ENCODE assay signal across 8 cellular contexts in genomic region chr4:9152182-9153007, GRCh38. TPM values are rescaled to one million over a fixed set of nuclear protein-coding genes. Genes with fewer than 3 reads are reported as not detected.
A peak's percentile ranks its signal among the peaks of the same experiment; 100 is the strongest.
DNase-seq lines count a peak whose midpoint lies in the region; ATAC-seq and TF ChIP-seq lines count a peak whose summit lies in the region.
"Not testable (repeated sequence)": the region's sequence is repeated elsewhere in the genome, so short reads cannot be mapped to it uniquely, and the experiment has no call there.

No MANE protein-coding gene starts in this region.

- DNase-seq in BE2C (peak; percentile 98), NCI-H128 (lab: John Stamatoyannopoulos, UW; ENCODE audit: unreplicated experiment) (peak; percentile 46), T-helper 9 cell (peak; percentile 88), fibroblast of the aortic adventitia (ENCODE audit: low read depth) (peak; percentile 58), mucosa of descending colon (peak; percentile 99 to 100 (median 99))
- DNase-seq in activated naive CD8-positive, alpha-beta T cell treated with anti-CD3 and anti-CD28 coated beads, Interleukin-2, amount 10 ng/mL, durations not matched to agents 7 days and 5 days, result peak; percentile 95
- DNase-seq in stimulated activated CD4-positive, alpha-beta T cell treated with anti-CD3 and anti-CD28 coated beads, TNF-alpha, amount 100 ng/mL, for 1 hour (ENCODE audit: low read depth in 3 of 3, low spot score in 1 of 3), result peak; percentile 86 to 93 (median 87)

- H3K9me3 Mint-ChIP-seq in activated naive CD8-positive, alpha-beta T cell treated with anti-CD3 and anti-CD28 coated beads, Interleukin-2, amount 10 ng/mL, durations not matched to agents 7 days and 5 days, result not testable (repeated sequence)

- H3K4me3 ChIP-seq in BE2C (ENCODE audit: low read depth, low read length), result peak overlapping the region; percentile 63
- peak overlapping the region; percentile 52 for H3K4me3 ChIP-seq in fibroblast of the aortic adventitia (ENCODE audit: low read depth, low read length)
- H3K4me3 ChIP-seq in mucosa of descending colon, result peak overlapping the region; percentile 50

- H3K36me3 Mint-ChIP-seq in activated naive CD8-positive, alpha-beta T cell treated with anti-CD3 and anti-CD28 coated beads, Interleukin-2, amount 10 ng/mL, durations not matched to agents 7 days and 5 days, result not testable (repeated sequence)

- POLR2A ChIA-PET in activated naive CD8-positive, alpha-beta T cell treated with anti-CD3 and anti-CD28 coated beads, Interleukin-2, amount 10 ng/mL, durations not matched to agents 7 days and 5 days (lab: Charles Lee), result not testable (repeated sequence)

- not testable (repeated sequence) for H3K4me1 ChIP-seq in BE2C; mucosa of descending colon (ENCODE audit: low read depth)

- not testable (repeated sequence) for H3K36me3 ChIP-seq in BE2C; mucosa of descending colon (ENCODE audit: low read depth)

- H3K4me3 Mint-ChIP-seq in activated naive CD8-positive, alpha-beta T cell treated with anti-CD3 and anti-CD28 coated beads, Interleukin-2, amount 10 ng/mL, durations not matched to agents 7 days and 5 days, result peak overlapping the region; percentile 95

- not testable (repeated sequence) for H3K27me3 Mint-ChIP-seq in activated naive CD8-positive, alpha-beta T cell treated with anti-CD3 and anti-CD28 coated beads, Interleukin-2, amount 10 ng/mL, durations not matched to agents 7 days and 5 days

- not testable (repeated sequence) for H3K27me3 ChIP-seq in BE2C

- not testable (repeated sequence) for H3K9me3 ChIP-seq in BE2C, mucosa of descending colon

- peak overlapping the region; percentile 100 for H3K27ac Mint-ChIP-seq in activated naive CD8-positive, alpha-beta T cell treated with anti-CD3 and anti-CD28 coated beads, Interleukin-2, amount 10 ng/mL, durations not matched to agents 7 days and 5 days

- intact Hi-C loops in mucosa of descending colon (cut with DNase I, micrococcal nuclease), result not testable (repeated sequence)

- ATAC-seq in GM21723 (IDR thresholded peaks at IDR 0.05; ENCODE audit: unreplicated experiment) (peak; percentile 87), mucosa of descending colon (peak; percentile 94)
- peak; percentile 75 for ATAC-seq in activated naive CD8-positive, alpha-beta T cell treated with anti-CD3 and anti-CD28 coated beads, Interleukin-2, amount 10 ng/mL, durations not matched to agents 7 days and 5 days (ENCODE audit: low read depth)

- not testable (repeated sequence) for TF ChIP-seq CTCF in BE2C (IDR thresholded peaks at IDR 0.05; ENCODE audit: low read depth, low read length); fibroblast of the aortic adventitia (IDR thresholded peaks at IDR 0.05; ENCODE audit: insufficient read depth, low read length); mucosa of descending colon (IDR thresholded peaks at IDR 0.05)

- H3K4me1 Mint-ChIP-seq in activated naive CD8-positive, alpha-beta T cell treated with anti-CD3 and anti-CD28 coated beads, Interleukin-2, amount 10 ng/mL, durations not matched to agents 7 days and 5 days, result not testable (repeated sequence)

RNA-seq across cellular contexts. Expression of gene FAM90A26, which starts 17.8 kb away (rescaled TPM):
- 0.32 TPM for polyA plus RNA-seq in BE2C (2012; ENCODE audit: insufficient read depth, insufficient read length, low read depth)
- not detected for total RNA-seq in activated naive CD8-positive, alpha-beta T cell treated with anti-CD3 and anti-CD28 coated beads, Interleukin-2, amount 10 ng/mL, durations not matched to agents 7 days and 5 days
- total RNA-seq in fibroblast of the aortic adventitia (ENCODE audit: low replicate concordance), result not detected in 2 replicates
- not detected for total RNA-seq in mucosa of descending colon

RNA-seq across cellular contexts. Expression of gene USP17L10, which starts 58.1 kb away (rescaled TPM):
- not detected for polyA plus RNA-seq in BE2C (2012; ENCODE audit: insufficient read depth, insufficient read length, low read depth)
- total RNA-seq in activated naive CD8-positive, alpha-beta T cell treated with anti-CD3 and anti-CD28 coated beads, Interleukin-2, amount 10 ng/mL, durations not matched to agents 7 days and 5 days, result not detected
- total RNA-seq in fibroblast of the aortic adventitia (ENCODE audit: low replicate concordance), result not detected in 2 replicates
- total RNA-seq in mucosa of descending colon, result not detected

Comparison
In these comparisons a context has a peak if more than half of its experiments do, and no peak if none do; other contexts are left out.
1. Peak in every context shown above with its lines: DNase-seq, ATAC-seq and H3K4me3 ChIP-seq.
2. DNase-seq: peak in every context shown above with its lines; median percentile 99 in mucosa of descending colon; 98 in BE2C; 95 in activated naive CD8-positive, alpha-beta T cell treated with anti-CD3 and anti-CD28 coated beads, Interleukin-2, amount 10 ng/mL, durations not matched to agents 7 days and 5 days; 88 in T-helper 9 cell; 87 in stimulated activated CD4-positive, alpha-beta T cell treated with anti-CD3 and anti-CD28 coated beads, TNF-alpha, amount 100 ng/mL, for 1 hour; 58 in fibroblast of the aortic adventitia; 46 in NCI-H128.